ENCODE assay signal across 21 cellular contexts in genomic region chr10:93501650-93502049, GRCh38. TPM values are rescaled to one million over a fixed set of nuclear protein-coding genes. Genes with fewer than 3 reads are reported as not detected.
DNase-seq lines count a peak whose midpoint lies in the region; ATAC-seq and TF ChIP-seq lines count a peak whose summit lies in the region.
"Had no signal": no experiment of that assay in that cellular context is flagged by ENCODE, and none has a peak within 500 bp of the region (broad histone marks: within the 10 kb centered on the region; RNA-seq: fewer than 3 reads in every experiment).

No MANE protein-coding gene starts in this region.

- H3K4me2 ChIP-seq in GM23248 (ENCODE audit: unreplicated experiment), result no peak overlapping the region

- no peak overlapping the region for H3K27ac ChIP-seq in GM23248
- H3K27ac ChIP-seq: 22Rv1, HL-60, SJCRH30 had no signal

- no peak for ATAC-seq in GM18870 (IDR thresholded peaks at IDR 0.05; ENCODE audit: unreplicated experiment)
- ATAC-seq in GM21576 (IDR thresholded peaks at IDR 0.05; ENCODE audit: unreplicated experiment), result no peak
- ATAC-seq: PC-3 had no signal

- no peaks in the 10 kb centered on the region for H3K9me3 Mint-ChIP-seq in T-helper 2 cell treated with Interferon-gamma antibody and Interleukin-4, amounts not matched to agents 5 μg/mL and 100 μg/mL, for 36 hours
- no peaks in the 10 kb centered on the region for H3K9me3 Mint-ChIP-seq in activated T-helper 2 cell treated with anti-CD3 and anti-CD28 coated beads, Interferon-gamma antibody, Interleukin-2, Interleukin-4, amounts not matched to agents 10 μg/mL and 5 μg/mL and 100 μg/mL, durations not matched to agents 14 hours and 24 hours and 36 hours
- H3K9me3 Mint-ChIP-seq: CD8-positive, alpha-beta memory T cell had no signal

- H3K27ac Mint-ChIP-seq in T-helper 2 cell treated with Interferon-gamma antibody and Interleukin-4, amounts not matched to agents 5 μg/mL and 100 μg/mL, for 36 hours, result peak overlapping the region; percentile 95
- peak overlapping the region; percentile 77 for H3K27ac Mint-ChIP-seq in activated T-helper 2 cell treated with anti-CD3 and anti-CD28 coated beads, Interferon-gamma antibody, Interleukin-2, Interleukin-4, amounts not matched to agents 10 μg/mL and 5 μg/mL and 100 μg/mL, durations not matched to agents 14 hours and 24 hours and 36 hours
- H3K27ac Mint-ChIP-seq: CD8-positive, alpha-beta memory T cell had no signal

- DNase-seq in T-helper 2 cell treated with Interferon-gamma antibody and Interleukin-4, amounts not matched to agents 5 μg/mL and 100 μg/mL, for 36 hours (ENCODE audit: low spot score), result no peak
- DNase-seq in T-helper 2 cell, result no peak
- peak; percentile 21 for DNase-seq in GM23248
- DNase-seq in activated T-helper 2 cell treated with anti-CD3 and anti-CD28 coated beads, Interferon-gamma antibody, Interleukin-2, Interleukin-4, amounts not matched to agents 10 μg/mL and 5 μg/mL and 100 μg/mL, durations not matched to agents 14 hours and 24 hours and 36 hours (ENCODE audit: low spot score), result no peak
- DNase-seq in fibroblast of the aortic adventitia (ENCODE audit: low read depth), result peak; percentile 47
- no peak for DNase-seq in middle frontal gyrus (ENCODE audit: extremely low spot score, low spot score)
- DNase-seq: CD8-positive, alpha-beta memory T cell; DMS 273 treated with DMSO at 0.1 percent for 48 hours; GF-D8; NCI-H1436; NCI-H2029; NCI-H2171; NCI-H446; NCI-H748 treated with DMSO at 0.1 percent for 48 hours; PC-3; SJCRH30 had no signal

- H2AFZ ChIP-seq in GM23248, result peak overlapping the region; percentile 35; the same call in 1 of the 2 replicates

- H3F3A ChIP-seq in GM23248 (ENCODE audit: insufficient read depth), result 0 out of 2 replicates have a peak, but pooled peaks cover 3% of the 10 kb centered on the region

- in situ Hi-C loops in GM23248 (cut with MboI), result loop anchor here (25.0 kb wide), 2 partner anchors 414 to 614 kb away; no protein-coding TSS in a partner anchor

- 0 out of 2 replicates have a peak overlapping the region, but pooled peaks have one; percentile 5 for H3K9ac ChIP-seq in GM23248

- H3K9me3 ChIP-seq in GM23248 (ENCODE audit: low read depth), result no peaks in the 10 kb centered on the region
- H3K9me3 ChIP-seq: HAP-1, SJCRH30 had no signal

- peaks cover 47% of the 10 kb centered on the region for H3K36me3 Mint-ChIP-seq in T-helper 2 cell treated with Interferon-gamma antibody and Interleukin-4, amounts not matched to agents 5 μg/mL and 100 μg/mL, for 36 hours (ENCODE audit: low read depth)
- peaks cover 70% of the 10 kb centered on the region for H3K36me3 Mint-ChIP-seq in activated T-helper 2 cell treated with anti-CD3 and anti-CD28 coated beads, Interferon-gamma antibody, Interleukin-2, Interleukin-4, amounts not matched to agents 10 μg/mL and 5 μg/mL and 100 μg/mL, durations not matched to agents 14 hours and 24 hours and 36 hours (ENCODE audit: low read depth)
- H3K36me3 Mint-ChIP-seq: CD8-positive, alpha-beta memory T cell had no signal

- intact Hi-C loops in activated T-helper 2 cell treated with anti-CD3 and anti-CD28 coated beads, Interferon-gamma antibody, Interleukin-2, Interleukin-4, amounts not matched to agents 10 μg/mL and 5 μg/mL and 100 μg/mL, durations not matched to agents 14 hours and 24 hours and 36 hours (cut with micrococcal nuclease), result loop anchor here (10.0 kb wide), 1 partner anchor 907 kb away; the partner anchor contains the start of gene KIF11

- peaks cover 68% of the 10 kb centered on the region for H3K4me1 Mint-ChIP-seq in T-helper 2 cell treated with Interferon-gamma antibody and Interleukin-4, amounts not matched to agents 5 μg/mL and 100 μg/mL, for 36 hours (ENCODE audit: low read depth)
- peaks cover 76% of the 10 kb centered on the region for H3K4me1 Mint-ChIP-seq in activated T-helper 2 cell treated with anti-CD3 and anti-CD28 coated beads, Interferon-gamma antibody, Interleukin-2, Interleukin-4, amounts not matched to agents 10 μg/mL and 5 μg/mL and 100 μg/mL, durations not matched to agents 14 hours and 24 hours and 36 hours (ENCODE audit: low read depth)

- no peak for TF ChIP-seq CTCF in fibroblast of the aortic adventitia (IDR thresholded peaks at IDR 0.05; ENCODE audit: insufficient read depth, low read length)

- H3K4me1 ChIP-seq in GM23248 (ENCODE audit: insufficient read depth), result peaks cover 6% of the 10 kb centered on the region; the same call in 1 of the 2 replicates

- peak overlapping the region; percentile 75 for H3K4me3 Mint-ChIP-seq in T-helper 2 cell treated with Interferon-gamma antibody and Interleukin-4, amounts not matched to agents 5 μg/mL and 100 μg/mL, for 36 hours
- H3K4me3 Mint-ChIP-seq in activated T-helper 2 cell treated with anti-CD3 and anti-CD28 coated beads, Interferon-gamma antibody, Interleukin-2, Interleukin-4, amounts not matched to agents 10 μg/mL and 5 μg/mL and 100 μg/mL, durations not matched to agents 14 hours and 24 hours and 36 hours (ENCODE audit: low read depth), result peak overlapping the region; percentile 53
- H3K4me3 Mint-ChIP-seq: CD8-positive, alpha-beta memory T cell had no signal

- H3K4me3 ChIP-seq in GM23248 (no peak overlapping the region), fibroblast of the aortic adventitia (ENCODE audit: low read depth, low read length) (no peak overlapping the region)
- H3K4me3 ChIP-seq: HAP-1, SJCRH30 had no signal

- H3K36me3 ChIP-seq in GM23248 (ENCODE audit: low read depth), result no peaks in the 10 kb centered on the region

- H3K27me3 Mint-ChIP-seq in T-helper 2 cell treated with Interferon-gamma antibody and Interleukin-4, amounts not matched to agents 5 μg/mL and 100 μg/mL, for 36 hours (ENCODE audit: low read depth), result no peaks in the 10 kb centered on the region
- H3K27me3 Mint-ChIP-seq in activated T-helper 2 cell treated with anti-CD3 and anti-CD28 coated beads, Interferon-gamma antibody, Interleukin-2, Interleukin-4, amounts not matched to agents 10 μg/mL and 5 μg/mL and 100 μg/mL, durations not matched to agents 14 hours and 24 hours and 36 hours (ENCODE audit: low read depth), result no peaks in the 10 kb centered on the region

- no peaks in the 10 kb centered on the region for H3K9me2 ChIP-seq in GM23248 (ENCODE audit: insufficient read depth)

- H3K27me3 ChIP-seq in GM23248 (replicated peaks; ENCODE audit: insufficient read depth), result no peaks in the 10 kb centered on the region
- H3K27me3 ChIP-seq: SJCRH30 had no signal

- H4K20me1 ChIP-seq in GM23248 (ENCODE audit: insufficient read depth), result no peaks in the 10 kb centered on the region

- peaks cover 47% of the 10 kb centered on the region for H3K79me2 ChIP-seq in GM23248 (ENCODE audit: insufficient read depth)

RNA-seq across cellular contexts. Expression of gene CEP55, which starts 5.2 kb away (rescaled TPM):
- 21.5 and 32.4 TPM in 2 replicates for total RNA-seq in GM23248 (2014; rRNA removed; shearing (Covaris generic))
- 14.9 and 16.8 TPM in 2 replicates for polyA plus RNA-seq in GM23248 (2016; fragmentation: Nextera tagmentation; extraction: Ambion mirVana)
- 72.6 and 76.1 TPM in 2 replicates for total RNA-seq in activated T-helper 2 cell treated with anti-CD3 and anti-CD28 coated beads, Interferon-gamma antibody, Interleukin-2, Interleukin-4, amounts not matched to agents 10 μg/mL and 5 μg/mL and 100 μg/mL, durations not matched to agents 14 hours and 24 hours and 36 hours
- total RNA-seq in fibroblast of the aortic adventitia (ENCODE audit: low replicate concordance), result 2.7 and 36.9 TPM in 2 replicates

RNA-seq across cellular contexts. Expression of gene MYOF, which starts 19.5 kb away (rescaled TPM):
- 256 and 261 TPM in 2 replicates for total RNA-seq in GM23248 (2014; rRNA removed; shearing (Covaris generic))
- polyA plus RNA-seq in GM23248 (2016; fragmentation: Nextera tagmentation; extraction: Ambion mirVana), result 93.0 and 101 TPM in 2 replicates
- total RNA-seq in activated T-helper 2 cell treated with anti-CD3 and anti-CD28 coated beads, Interferon-gamma antibody, Interleukin-2, Interleukin-4, amounts not matched to agents 10 μg/mL and 5 μg/mL and 100 μg/mL, durations not matched to agents 14 hours and 24 hours and 36 hours, result 32.5 and 33.2 TPM in 2 replicates
- 381 and 408 TPM in 2 replicates for total RNA-seq in fibroblast of the aortic adventitia (ENCODE audit: low replicate concordance)
- polyA plus RNA-seq: CD8-positive, alpha-beta memory T cell had no signal

Comparison
In these comparisons a context has a peak if more than half of its experiments do, and no peak if none do; other contexts are left out.
1. DNase-seq: peak in GM23248 (single experiment) and fibroblast of the aortic adventitia (single experiment); none in T-helper 2 cell treated with Interferon-gamma antibody and Interleukin-4, amounts not matched to agents 5 μg/mL and 100 μg/mL, for 36 hours (single experiment), T-helper 2 cell (0 of 5), activated T-helper 2 cell treated with anti-CD3 and anti-CD28 coated beads, Interferon-gamma antibody, Interleukin-2, Interleukin-4, amounts not matched to agents 10 μg/mL and 5 μg/mL and 100 μg/mL, durations not matched to agents 14 hours and 24 hours and 36 hours (single experiment) and middle frontal gyrus (single experiment).